Comparison of ENCODE assay signal across 8 cellular contexts in genomic region chr19:1260749-1261511, GRCh38. TPM values are rescaled to one million over a fixed set of nuclear protein-coding genes. Genes with fewer than 3 reads are reported as not detected.
DNase-seq lines count a peak whose midpoint lies in the region; TF ChIP-seq lines count a peak whose summit lies in the region.

No MANE protein-coding gene starts in this region.

- H4K20me1 ChIP-seq in DOHH2 (ENCODE audit: control insufficient read depth, insufficient read depth, low read depth, low read length) (no peaks in the 10 kb centered on the region), MM.1S (ENCODE audit: insufficient read depth, low read length) (no peaks in the 10 kb centered on the region)

- H3K4me2 ChIP-seq in DOHH2 (ENCODE audit: low read length), result peak overlapping the region; percentile 98
- peak overlapping the region; percentile 98 for H3K4me2 ChIP-seq in MM.1S (ENCODE audit: low read depth, low read length)

- H3F3A ChIP-seq in DOHH2 (ENCODE audit: control insufficient read depth, insufficient read depth), result peaks cover 65% of the 10 kb centered on the region
- peaks cover 23% of the 10 kb centered on the region for H3F3A ChIP-seq in MM.1S (ENCODE audit: insufficient read depth, low read length)

- H3K9me2 ChIP-seq in DOHH2 (replicated peaks; ENCODE audit: control insufficient read depth, low read length) (no peaks in the 10 kb centered on the region), MM.1S (replicated peaks; ENCODE audit: insufficient read depth, low read length) (no peaks in the 10 kb centered on the region)

- H3K9me3 Mint-ChIP-seq in nephron progenitor cell, result no peaks in the 10 kb centered on the region
- no peaks in the 10 kb centered on the region for H3K9me3 Mint-ChIP-seq in stimulated activated naive CD8-positive, alpha-beta T cell treated with anti-CD3 and anti-CD28 coated beads, Interleukin-15, Interleukin-2, amounts not matched to agents 100 ng/mL and 50 ng/mL, for 24 hours

- H3K9ac ChIP-seq in MM.1S (ENCODE audit: low read length), result peak overlapping the region; percentile 95

- H3K36me3 ChIP-seq in DOHH2 (ENCODE audit: control insufficient read depth, low read length), result peaks cover 42% of the 10 kb centered on the region
- H3K36me3 ChIP-seq in MM.1S (replicated peaks; ENCODE audit: insufficient read depth, low read length), result no peaks in the 10 kb centered on the region

- H3K9me3 ChIP-seq in DOHH2 (ENCODE audit: control insufficient read depth, insufficient read depth, low read length) (no peaks in the 10 kb centered on the region), MM.1S (replicated peaks; ENCODE audit: insufficient read depth, low read length) (no peaks in the 10 kb centered on the region)

- H3K4me3 ChIP-seq in DOHH2 (ENCODE audit: low read length), result peak overlapping the region; percentile 77
- H3K4me3 ChIP-seq in MM.1S (ENCODE audit: low read length), result peak overlapping the region; percentile 93
- peak overlapping the region; percentile 73 for H3K4me3 ChIP-seq in fibroblast of the aortic adventitia (ENCODE audit: low read depth, low read length)

- peak; percentile 45; the same call in 1 of the 2 replicates for TF ChIP-seq POLR2A in Raji (IDR thresholded peaks at IDR 0.05; ENCODE audit: insufficient read depth, low read depth, low read length)

- TF ChIP-seq CTCF in DOHH2 (IDR thresholded peaks at IDR 0.05; ENCODE audit: low read depth, low read length, poor library complexity, severe bottlenecking), result no peak
- no peak for TF ChIP-seq CTCF in MM.1S (IDR thresholded peaks at IDR 0.05; ENCODE audit: low read length)
- TF ChIP-seq CTCF in fibroblast of the aortic adventitia (IDR thresholded peaks at IDR 0.05; ENCODE audit: insufficient read depth, low read length), result no peak
- TF ChIP-seq CTCF in nephron progenitor cell (IDR thresholded peaks at IDR 0.05), result no peak

- peaks cover 32% of the 10 kb centered on the region for H3K79me2 ChIP-seq in DOHH2 (ENCODE audit: control insufficient read depth, low read length)
- peaks cover 24% of the 10 kb centered on the region for H3K79me2 ChIP-seq in MM.1S (ENCODE audit: low read length)

- peak overlapping the region; percentile 85 for H3K4me3 Mint-ChIP-seq in nephron progenitor cell
- H3K4me3 Mint-ChIP-seq in stimulated activated naive CD8-positive, alpha-beta T cell treated with anti-CD3 and anti-CD28 coated beads, Interleukin-15, Interleukin-2, amounts not matched to agents 100 ng/mL and 50 ng/mL, for 24 hours, result peak overlapping the region; percentile 97

- peaks cover 3% of the 10 kb centered on the region for H3K27me3 Mint-ChIP-seq in nephron progenitor cell (ENCODE audit: low read depth, poor library complexity)
- H3K27me3 Mint-ChIP-seq in stimulated activated naive CD8-positive, alpha-beta T cell treated with anti-CD3 and anti-CD28 coated beads, Interleukin-15, Interleukin-2, amounts not matched to agents 100 ng/mL and 50 ng/mL, for 24 hours, result no peaks in the 10 kb centered on the region

- peaks cover 9% of the 10 kb centered on the region for H3K36me3 Mint-ChIP-seq in nephron progenitor cell (ENCODE audit: low read depth)
- H3K36me3 Mint-ChIP-seq in stimulated activated naive CD8-positive, alpha-beta T cell treated with anti-CD3 and anti-CD28 coated beads, Interleukin-15, Interleukin-2, amounts not matched to agents 100 ng/mL and 50 ng/mL, for 24 hours (ENCODE audit: low read depth), result peaks cover 14% of the 10 kb centered on the region

- peak overlapping the region; percentile 87 for H3K27ac Mint-ChIP-seq in nephron progenitor cell
- peak overlapping the region; percentile 93 for H3K27ac Mint-ChIP-seq in stimulated activated naive CD8-positive, alpha-beta T cell treated with anti-CD3 and anti-CD28 coated beads, Interleukin-15, Interleukin-2, amounts not matched to agents 100 ng/mL and 50 ng/mL, for 24 hours

- peak overlapping the region; percentile 95 for H3K27ac ChIP-seq in DOHH2 (ENCODE audit: low read depth, low read length)
- peak overlapping the region; percentile 82 for H3K27ac ChIP-seq in MM.1S (ENCODE audit: low read length)

- no peaks in the 10 kb centered on the region for H3K27me3 ChIP-seq in DOHH2 (ENCODE audit: control insufficient read depth, low read length)
- no peaks in the 10 kb centered on the region for H3K27me3 ChIP-seq in MM.1S (replicated peaks; ENCODE audit: insufficient read depth, low read length)

- DNase-seq in H4 (ENCODE audit: low spot score) (peak; percentile 93), MM.1S (peak; percentile 99), fibroblast of the aortic adventitia (ENCODE audit: low read depth) (peak; percentile 96), nephron progenitor cell (peak; percentile 97)
- peak; percentile 97 for DNase-seq in activated effector memory CD4-positive, alpha-beta T cell treated with Interleukin-2 at 50 U/mL for 16 hours

- peaks cover 84% of the 10 kb centered on the region for H3K4me1 ChIP-seq in DOHH2 (ENCODE audit: control insufficient read depth, low read length)
- peaks cover 25% of the 10 kb centered on the region for H3K4me1 ChIP-seq in MM.1S (ENCODE audit: low read length)

- peak overlapping the region; percentile 55 for H2AFZ ChIP-seq in MM.1S (ENCODE audit: low read length)

- peaks cover 84% of the 10 kb centered on the region for H3K4me1 Mint-ChIP-seq in nephron progenitor cell
- peaks cover 76% of the 10 kb centered on the region for H3K4me1 Mint-ChIP-seq in stimulated activated naive CD8-positive, alpha-beta T cell treated with anti-CD3 and anti-CD28 coated beads, Interleukin-15, Interleukin-2, amounts not matched to agents 100 ng/mL and 50 ng/mL, for 24 hours (ENCODE audit: low read depth)

RNA-seq across cellular contexts. Expression of gene CIRBP, which starts 8.2 kb away (rescaled TPM):
- 196 and 197 TPM in 2 replicates for total RNA-seq in H4 (2014; rRNA removed; shearing (Covaris generic))
- 245 and 776 TPM in 2 replicates for total RNA-seq in fibroblast of the aortic adventitia (ENCODE audit: low replicate concordance)

RNA-seq across cellular contexts. Expression of gene MIDN, which starts 12.5 kb away (rescaled TPM):
- 2.4 and 4.2 TPM in 2 replicates for total RNA-seq in H4 (2014; rRNA removed; shearing (Covaris generic))
- 23.2 and 32.5 TPM in 2 replicates for total RNA-seq in fibroblast of the aortic adventitia (ENCODE audit: low replicate concordance)

RNA-seq across cellular contexts. Expression of gene FAM174C, which starts 14.4 kb away (rescaled TPM):
- 49.8 and 59.5 TPM in 2 replicates for total RNA-seq in H4 (2014; rRNA removed; shearing (Covaris generic))
- 25.2 and 123 TPM in 2 replicates for total RNA-seq in fibroblast of the aortic adventitia (ENCODE audit: low replicate concordance)

RNA-seq across cellular contexts. Expression of gene ATP5F1D, which starts 19.4 kb away (rescaled TPM):
- 34.9 and 37.0 TPM in 2 replicates for total RNA-seq in H4 (2014; rRNA removed; shearing (Covaris generic))
- 15.7 and 55.6 TPM in 2 replicates for total RNA-seq in fibroblast of the aortic adventitia (ENCODE audit: low replicate concordance)

RNA-seq across cellular contexts. Expression of gene CBARP, which starts 23.1 kb away (rescaled TPM):
- total RNA-seq in H4 (2014; rRNA removed; shearing (Covaris generic)), result 0.37 and 1.2 TPM in 2 replicates
- 2.3 and 3.1 TPM in 2 replicates for total RNA-seq in fibroblast of the aortic adventitia (ENCODE audit: low replicate concordance)

Comparison
In these comparisons a context has a peak if more than half of its experiments do, and no peak if none do; other contexts are left out.
1. Peak in every context shown above with its lines: DNase-seq, H3K4me3 ChIP-seq and H3K27ac ChIP-seq.